ENCODE assay signal across 1 cellular context in genomic region chr17:50103252-50103651, GRCh38.
TF ChIP-seq lines count a peak whose summit lies in the region.

No MANE protein-coding gene starts in this region.

TF ChIP-seq in HEK293T, 16 proteins besides CTCF, POLR2A, EP300 and RAD21:
- TF ChIP-seq LEF1 (IDR thresholded peaks at IDR 0.05; ENCODE audit: borderline replicate concordance), result no peak
- TF ChIP-seq SUZ12 (IDR thresholded peaks at IDR 0.05), result no peak
- no peak for TF ChIP-seq PKNOX1 (IDR thresholded peaks at IDR 0.05)
- TF ChIP-seq HDGF (IDR thresholded peaks at IDR 0.05; ENCODE audit: borderline replicate concordance), result no peak
- no peak for TF ChIP-seq BHLHE40 (IDR thresholded peaks at IDR 0.05; ENCODE audit: borderline replicate concordance)
- TF ChIP-seq NFRKB (IDR thresholded peaks at IDR 0.05), result no peak
